22 cellular contexts compared by ENCODE assay signal in genomic region chr7:126805351-126805750, GRCh38.
"Had no signal": no experiment of that assay in that cellular context is flagged by ENCODE, and none has a peak within 500 bp of the region (broad histone marks: within the 10 kb centered on the region; RNA-seq: fewer than 3 reads in every experiment).

No MANE protein-coding gene starts in this region.

- H3K27ac ChIP-seq: HL-60, KMS-11, RWPE1 had no signal

- H3K9me3 ChIP-seq: SK-N-SH had no signal

- H3K4me3 Mint-ChIP-seq: IgD-negative memory B cell, T-cell had no signal

- H3K4me2 ChIP-seq: KMS-11, SK-N-SH had no signal

- H3K4me3 ChIP-seq: K562 had no signal

- H3K9me3 Mint-ChIP-seq: IgD-negative memory B cell had no signal

- DNase-seq: Kasumi-1, MM.1S, NCI-H1092 treated with DMSO at 0.1 percent for 48 hours, NCI-H146, NCI-H1694 treated with DMSO at 0.1 percent for 48 hours, NCI-H1930, NCI-H2081, NCI-H2107, NCI-H2227 treated with DMSO at 0.1 percent for 48 hours, NCI-H526 treated with DMSO at 0.1 percent for 48 hours, NCI-H748 treated with DMSO at 0.1 percent for 48 hours, PC-3, SHP77, SK-N-SH, SW 1271, T-cell had no signal

- ATAC-seq: K562, Panc1, PC-3, T-cell had no signal

- H3K9ac ChIP-seq: KMS-11, SK-N-SH had no signal

- H3K27ac Mint-ChIP-seq: IgD-negative memory B cell, T-cell had no signal

- H3K9me2 ChIP-seq: SK-N-SH had no signal

- H3K36me3 Mint-ChIP-seq: T-cell had no signal

- H3K4me1 Mint-ChIP-seq: IgD-negative memory B cell, T-cell had no signal
